ENCODE assay signal across 19 cellular contexts in the genomic region with DNA sequence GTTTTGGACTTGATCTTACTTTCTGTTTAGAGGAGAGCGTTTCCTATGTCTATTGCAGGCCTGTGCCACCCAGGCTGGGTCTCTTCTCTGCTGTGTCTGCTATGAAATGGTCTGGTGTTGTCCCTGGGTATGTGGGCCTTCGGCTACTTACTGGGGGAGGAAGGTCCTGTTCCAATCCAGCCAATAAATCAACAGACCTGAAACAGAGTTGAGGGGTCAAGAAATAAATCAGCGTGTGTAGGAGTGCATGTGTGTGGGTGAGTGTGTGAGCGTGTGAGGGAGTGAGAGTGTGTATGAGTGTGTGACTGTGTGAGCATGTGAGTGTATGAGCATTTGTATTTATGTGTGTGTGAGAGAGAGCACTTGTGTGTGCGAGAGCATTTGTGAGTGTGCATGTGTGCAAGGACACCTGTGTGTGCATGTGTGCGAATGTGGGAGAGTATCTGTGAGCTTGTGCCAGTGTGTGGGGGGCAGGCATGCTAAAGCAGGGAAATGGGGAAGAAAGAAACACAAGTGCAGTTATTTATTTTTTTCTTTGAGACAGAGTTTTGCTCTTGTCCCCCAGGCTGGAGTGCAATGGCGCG.
DNase-seq lines count a peak whose midpoint lies in the region; ATAC-seq, FAIRE-seq and TF ChIP-seq lines count a peak whose summit lies in the region.
"Had no signal": no experiment of that assay in that cellular context is flagged by ENCODE, and none has a peak within 500 bp of the region (broad histone marks: within the 10 kb centered on the region; RNA-seq: fewer than 3 reads in every experiment).

No MANE protein-coding gene starts in this region.

- H2BK5ac ChIP-seq in trophoblast cell (ENCODE audit: low read depth, low read length, poor library complexity) = no peak overlapping the region

- H3K23ac ChIP-seq in trophoblast cell (ENCODE audit: low read length) = no peak overlapping the region

- H4K12ac ChIP-seq in trophoblast cell (ENCODE audit: low read depth, low read length) = no peak overlapping the region

- no TSS peak for BruUV-seq in HepG2 (replicated peaks; lab: Mats Ljungman, UMichigan)

- no peak for TF ChIP-seq RAD21 in HepG2 (CRISPR knock-in tag; IDR thresholded peaks at IDR 0.05)

- no peak for ATAC-seq in HepG2
- no peak for ATAC-seq in right lobe of liver
- no peak for ATAC-seq in WTC11
- ATAC-seq in GM19452 (IDR thresholded peaks at IDR 0.05; ENCODE audit: unreplicated experiment) = no peak
- ATAC-seq: GM23338 had no signal

- WGBS in HepG2 (ENCODE audit: low lambda C conversion rate) = 40% methylated on average over 8 of the region's 8 CpGs
- WGBS in right lobe of liver (ENCODE audit: insufficient coverage, low coverage, low lambda C conversion rate, missing lambda C conversion rate) = 58% methylated on average over 7 of the region's 8 CpGs
- WGBS in trophoblast cell (ENCODE audit: extremely low coverage, insufficient coverage, insufficient read length) = 100% methylated on average over 2 of the region's 8 CpGs
- 76 to 91% (median 81%) methylated on average over 8 of the region's 8 CpGs for WGBS in stomach, 5 donors

- no peak overlapping the region for H4K8ac ChIP-seq in trophoblast cell (ENCODE audit: low read depth, low read length)

- POLR2A ChIA-PET in HepG2 (lab: Yijun Ruan, JAX) = no interaction called here
- POLR2A ChIA-PET in WTC11 (lab: Charles Lee) = no interaction called here

- peaks cover 8% of the 10 kb centered on the region; the same call in 1 of the 2 replicates for H3K4me1 ChIP-seq in HepG2 (ENCODE audit: insufficient read depth, low read length)
- no peaks in the 10 kb centered on the region for H3K4me1 ChIP-seq in right lobe of liver
- peaks cover 0 to 8% of the 10 kb centered on the region in 2 experiments for H3K4me1 ChIP-seq in trophoblast cell (ENCODE audit: control insufficient read depth in 1 of 2, insufficient read depth in 2 of 2, low read length in 2 of 2)
- no peaks in the 10 kb centered on the region for H3K4me1 ChIP-seq in stomach

- TF ChIP-seq CTCF in HepG2 (CRISPR knock-in tag; IDR thresholded peaks at IDR 0.05) (no peak), right lobe of liver (IDR thresholded peaks at IDR 0.05) (no peak), WTC11 (IDR thresholded peaks at IDR 0.05) (no peak), stomach (IDR thresholded peaks at IDR 0.05) (no peak)

- H3K4me1 Mint-ChIP-seq in WTC11 = peaks cover 7% of the 10 kb centered on the region; the same call in 1 of the 2 replicates
- H3K4me1 Mint-ChIP-seq: CD4-positive, CD25-positive, alpha-beta regulatory T cell had no signal

- DNase-seq in HepG2 (ENCODE audit: low spot score) = no peak
- DNase-seq in right lobe of liver = no peak
- no peak for DNase-seq in WTC11 (ENCODE audit: low spot score)
- no peak for DNase-seq in trophoblast cell
- DNase-seq in stomach = no peak
- no peak for DNase-seq in NCI-H2081 treated with DMSO at 0.1 percent for 48 hours (lab: John Stamatoyannopoulos, UW)
- DNase-seq: BE2C; CD4-positive, CD25-positive, alpha-beta regulatory T cell; HCEC 1CT; NCI-H1105 treated with DMSO at 0.1 percent for 48 hours; NCI-H1694 treated with DMSO at 0.1 percent for 48 hours; NCI-H2227 treated with DMSO at 0.1 percent for 48 hours; NCI-H524 treated with DMSO at 0.1 percent for 48 hours had no signal

- H4K20me1 ChIP-seq in HepG2 (ENCODE audit: insufficient read depth, low read length) = no peaks in the 10 kb centered on the region

- H3K18ac ChIP-seq in trophoblast cell (ENCODE audit: low read length) = no peak overlapping the region

- H3K27me3 ChIP-seq in HepG2 (ENCODE audit: control insufficient read depth in 1 of 2, insufficient read depth in 2 of 2, low read length in 2 of 2) = peaks cover 5 to 53% of the 10 kb centered on the region in 2 experiments
- H3K27me3 ChIP-seq in right lobe of liver = no peaks in the 10 kb centered on the region
- H3K27me3 ChIP-seq in trophoblast cell (ENCODE audit: insufficient read depth, low read length) = no peaks in the 10 kb centered on the region
- H3K27me3 ChIP-seq in stomach = peaks cover 0 to 7% (median 0%) of the 10 kb centered on the region in 3 donors
- H3K27me3 ChIP-seq: BE2C had no signal

- H3K36me3 ChIP-seq in HepG2 (replicated peaks in 1 of 2; ENCODE audit: control insufficient read depth in 1 of 2, insufficient read depth in 2 of 2, low read length in 2 of 2) = no peaks in the 10 kb centered on the region
- no peaks in the 10 kb centered on the region for H3K36me3 ChIP-seq in right lobe of liver
- no peaks in the 10 kb centered on the region for H3K36me3 ChIP-seq in trophoblast cell (ENCODE audit: control insufficient read depth in 1 of 2, insufficient read depth in 2 of 2, low read length in 2 of 2)
- no peaks in the 10 kb centered on the region for H3K36me3 ChIP-seq in stomach
- H3K36me3 ChIP-seq: BE2C had no signal

- no peaks in the 10 kb centered on the region for H3K9me3 ChIP-seq in HepG2 (ENCODE audit: low read length)
- no peaks in the 10 kb centered on the region for H3K9me3 ChIP-seq in right lobe of liver
- H3K9me3 ChIP-seq in trophoblast cell (ENCODE audit: insufficient read depth, low read depth, low read length) = peaks cover 2% of the 10 kb centered on the region
- no peaks in the 10 kb centered on the region for H3K9me3 ChIP-seq in stomach
- H3K9me3 ChIP-seq: BE2C, Caco-2 had no signal

- H3K4me3 ChIP-seq in HepG2 (replicated peaks in 1 of 3; ENCODE audit: insufficient read depth in 1 of 3, low read depth in 2 of 3, low read length in 3 of 3) = no peak overlapping the region
- H3K4me3 ChIP-seq in right lobe of liver = no peak overlapping the region
- peak overlapping the region; percentile 63 for H3K4me3 ChIP-seq in trophoblast cell (ENCODE audit: low read depth, low read length)
- H3K4me3 ChIP-seq in stomach = no peak overlapping the region
- H3K4me3 ChIP-seq: GM23338, PC-9 had no signal

- peaks cover 8% of the 10 kb centered on the region for H3K9me3 Mint-ChIP-seq in WTC11
- H3K9me3 Mint-ChIP-seq: GM23338 had no signal

- H3K9ac ChIP-seq in HepG2 (ENCODE audit: insufficient read depth, low read depth, low read length) (no peak overlapping the region), trophoblast cell (ENCODE audit: low read length) (no peak overlapping the region)

- H3K36me3 Mint-ChIP-seq in WTC11 = no peaks in the 10 kb centered on the region
- H3K36me3 Mint-ChIP-seq: CD4-positive, CD25-positive, alpha-beta regulatory T cell had no signal

- no peak overlapping the region for H2BK12ac ChIP-seq in trophoblast cell (ENCODE audit: low read length)

- H3K79me2 ChIP-seq in HepG2 (ENCODE audit: insufficient read depth, low read length) (no peaks in the 10 kb centered on the region), trophoblast cell (ENCODE audit: control insufficient read depth, insufficient read depth, low read length, poor library complexity) (no peaks in the 10 kb centered on the region)

- H3K79me1 ChIP-seq in trophoblast cell (ENCODE audit: low read length) = no peaks in the 10 kb centered on the region

- H3K27ac Mint-ChIP-seq in WTC11 = 0 out of 2 replicates have a peak overlapping the region, but pooled peaks have one; percentile 12
- H3K27ac Mint-ChIP-seq: CD4-positive, CD25-positive, alpha-beta regulatory T cell; GM23338 had no signal

- H3K27ac ChIP-seq in HepG2 (ENCODE audit: extremely low read length, insufficient read depth, low read length) = no peak overlapping the region
- no peak overlapping the region for H3K27ac ChIP-seq in right lobe of liver
- no peak overlapping the region for H3K27ac ChIP-seq in trophoblast cell (ENCODE audit: low read depth, low read length)
- H3K27ac ChIP-seq in stomach = no peak overlapping the region
- H3K27ac ChIP-seq: PC-9 had no signal

- H2BK120ac ChIP-seq in trophoblast cell (ENCODE audit: insufficient read depth, low read length, poor library complexity) = no peak overlapping the region

- CTCF ChIA-PET in HepG2 (lab: Yijun Ruan, JAX; ENCODE audit: low intra/inter-chr PET ratio, low total read pairs) = no interaction called here
- CTCF ChIA-PET in WTC11 (lab: Charles Lee) = no interaction called here

- H3K4me2 ChIP-seq in HepG2 (ENCODE audit: low read depth, low read length) = no peak overlapping the region
- no peak overlapping the region for H3K4me2 ChIP-seq in trophoblast cell (ENCODE audit: low read length)
- H3K4me2 ChIP-seq: GM23338, PC-9 had no signal

- H3K4ac ChIP-seq in trophoblast cell (ENCODE audit: low read depth, low read length) = no peak overlapping the region

- in situ Hi-C loops in HepG2 (cut with HindIII; ENCODE audit: extremely low pct_ligation_motif_present, low pct_unique_long_range_greater_than_20kb) = no loop called here

- H2AK5ac ChIP-seq in trophoblast cell (ENCODE audit: low read length) = no peak overlapping the region

- intact Hi-C loops in HepG2 (cut with micrococcal nuclease; ENCODE audit: unreplicated experiment) (no loop called here), right lobe of liver (cut with DNase I) (no loop called here), stomach (cut with DNase I; ENCODE audit: low total_unique reads) (no loop called here)

- FAIRE-seq in HepG2 (lab: Jason Lieb, UNC) = no peak
- FAIRE-seq: A204.1, G401.6 had no signal

- peaks cover 6% of the 10 kb centered on the region; the same call in 1 of the 2 replicates for H3K27me3 Mint-ChIP-seq in WTC11 (ENCODE audit: low read depth)
- H3K27me3 Mint-ChIP-seq: CD4-positive, CD25-positive, alpha-beta regulatory T cell had no signal

- TF ChIP-seq EP300 in HepG2 (IDR thresholded peaks at IDR 0.05; ENCODE audit: low read depth in 2 of 2, low read length in 2 of 2) (no peak), HepG2 (CRISPR knock-in tag; IDR thresholded peaks at IDR 0.05; ENCODE audit: borderline replicate concordance) (no peak), stomach (IDR thresholded peaks at IDR 0.05) (no peak)

- H3K14ac ChIP-seq in trophoblast cell (ENCODE audit: low read length) = no peak overlapping the region

- H4K91ac ChIP-seq in trophoblast cell (ENCODE audit: low read depth, low read length) = no peak overlapping the region

- H3K4me3 Mint-ChIP-seq in WTC11 = no peak overlapping the region
- H3K4me3 Mint-ChIP-seq: CD4-positive, CD25-positive, alpha-beta regulatory T cell; GM23338 had no signal

- TF ChIP-seq POLR2A in HepG2 (IDR thresholded peaks at IDR 0.05; ENCODE audit: insufficient read depth in 1 of 2, low read depth in 2 of 2, low read length in 2 of 2) = no peak
- TF ChIP-seq POLR2A in right lobe of liver (IDR thresholded peaks at IDR 0.05) = no peak
- TF ChIP-seq POLR2A in stomach (IDR thresholded peaks at IDR 0.05) = no peak

- H2AFZ ChIP-seq in HepG2 (ENCODE audit: low read length) = no peak overlapping the region
- H2AFZ ChIP-seq in trophoblast cell (ENCODE audit: insufficient read depth, low read length, poor library complexity) = no peak overlapping the region
- H2AFZ ChIP-seq: GM23338, PC-9 had no signal

TF ChIP-seq in HepG2, 621 proteins besides CTCF, POLR2A, EP300 and RAD21:
- TF ChIP-seq XRCC5 (optimal IDR thresholded peaks at IDR 0.05; ENCODE audit: low read length) = no peak
- TF ChIP-seq PHB2 (IDR thresholded peaks at IDR 0.05; ENCODE audit: partially characterized antibody) = peak; percentile 85

TF ChIP-seq in WTC11, 78 proteins besides CTCF, POLR2A, EP300 and RAD21 (continues in another document):
- TF ChIP-seq, protein P1, sequence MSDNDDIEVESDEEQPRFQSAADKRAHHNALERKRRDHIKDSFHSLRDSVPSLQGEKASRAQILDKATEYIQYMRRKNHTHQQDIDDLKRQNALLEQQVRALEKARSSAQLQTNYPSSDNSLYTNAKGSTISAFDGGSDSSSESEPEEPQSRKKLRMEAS (CRISPR knock-in tag; IDR thresholded peaks at IDR 0.05) = no peak
